ENCODE assay signal across 1 cellular context in genomic region chr15:74167891-74168331, GRCh38.
TF ChIP-seq lines count a peak whose summit lies in the region.

No MANE protein-coding gene starts in this region.

TF ChIP-seq in H1, 55 proteins besides CTCF, POLR2A, EP300 and RAD21:
- TF ChIP-seq TCF12 (IDR thresholded peaks at IDR 0.05; ENCODE audit: low read depth, low read length) (no peak), TEAD4 (IDR thresholded peaks at IDR 0.05; ENCODE audit: low read depth, low read length) (no peak), MAFK (IDR thresholded peaks at IDR 0.05; ENCODE audit: low read depth, low read length) (no peak), E2F6 (IDR thresholded peaks at IDR 0.05) (no peak), BRCA1 (IDR thresholded peaks at IDR 0.05; ENCODE audit: low read depth, low read length) (no peak), SRF (IDR thresholded peaks at IDR 0.05; ENCODE audit: low read depth, low read length) (no peak), CBX5 (IDR thresholded peaks at IDR 0.05; ENCODE audit: low read depth, low read length) (no peak), SIN3A (conservative IDR thresholded peaks at IDR 0.05 in 1 of 2, IDR thresholded peaks at IDR 0.05 in 1 of 2; ENCODE audit: low read depth in 1 of 2, low read length in 2 of 2) (no peak), ZNF274 (IDR thresholded peaks at IDR 0.05; ENCODE audit: borderline replicate concordance, extremely low read depth, low read length) (no peak), SP2 (IDR thresholded peaks at IDR 0.05; ENCODE audit: low read length) (no peak), BCL11A (IDR thresholded peaks at IDR 0.05; ENCODE audit: low read depth in 2 of 2, low read length in 2 of 2) (no peak), SP4 (IDR thresholded peaks at IDR 0.05; ENCODE audit: low read length) (no peak)
